ENCODE assay signal across 8 cellular contexts in the genomic region with DNA sequence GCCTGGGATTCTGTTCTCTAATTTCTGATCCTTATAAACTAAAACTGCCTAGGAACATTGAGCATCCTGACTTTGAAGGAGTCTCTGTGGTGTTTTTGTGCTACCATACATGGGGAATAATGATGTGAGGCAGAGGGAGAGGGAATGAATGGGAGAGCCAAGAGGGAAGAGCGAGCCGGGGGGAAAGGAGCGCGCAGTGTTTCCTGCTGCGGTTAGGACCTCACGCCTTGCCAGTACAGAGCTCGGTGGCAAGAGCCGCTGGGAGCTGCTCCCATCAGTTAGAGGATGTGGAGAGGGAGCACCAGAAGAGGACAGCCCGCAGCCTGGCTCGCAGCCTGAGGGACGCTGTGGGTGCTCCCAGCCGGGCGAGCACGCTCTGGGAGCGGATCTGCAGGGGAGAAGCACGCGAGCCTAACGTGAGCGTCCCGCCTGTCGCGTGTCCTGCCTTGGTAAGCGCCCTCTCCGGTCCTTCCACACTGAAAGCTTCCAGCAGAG.
DNase-seq lines count a peak whose midpoint lies in the region; ATAC-seq and TF ChIP-seq lines count a peak whose summit lies in the region.

No MANE protein-coding gene starts in this region.

- peak; percentile 3 for ATAC-seq in GM18907 (IDR thresholded peaks at IDR 0.05; ENCODE audit: unreplicated experiment)
- peak; percentile 0 for ATAC-seq in HG03565 (IDR thresholded peaks at IDR 0.05; ENCODE audit: unreplicated experiment)
- ATAC-seq in sciatic nerve: peak; percentile 73

- intact Hi-C loops in left ventricle myocardium inferior (cut with micrococcal nuclease) (no loop called here), sciatic nerve (cut with DNase I) (no loop called here), Calu3 (cut with micrococcal nuclease; ENCODE audit: unreplicated experiment) (no loop called here)

- H3K36me3 ChIP-seq in adipocyte (ENCODE audit: control insufficient read depth, insufficient read depth, low read length, severe bottlenecking) (no peaks in the 10 kb centered on the region), left ventricle myocardium inferior (no peaks in the 10 kb centered on the region)

- H3K4me1 ChIP-seq in adipocyte (ENCODE audit: control insufficient read depth, insufficient read depth, low read length): peaks cover 16% of the 10 kb centered on the region
- peaks cover 71% of the 10 kb centered on the region for H3K4me1 ChIP-seq in left ventricle myocardium inferior

- H3K27ac Mint-ChIP-seq in Calu3 (ENCODE audit: unreplicated experiment): no peak overlapping the region

- CTCF ChIA-PET in Calu3 (lab: Charles Lee): no interaction called here

- peaks cover 24% of the 10 kb centered on the region for H3K27me3 ChIP-seq in adipocyte (replicated peaks; ENCODE audit: control insufficient read depth, insufficient read depth, low read length)
- no peaks in the 10 kb centered on the region for H3K27me3 ChIP-seq in left ventricle myocardium inferior (ENCODE audit: low read depth)

- no peak overlapping the region for H3K9ac ChIP-seq in adipocyte (ENCODE audit: low read length)

- peak overlapping the region; percentile 73 for H3K4me3 ChIP-seq in adipocyte (ENCODE audit: low read length)
- peak overlapping the region; percentile 62 for H3K4me3 ChIP-seq in left ventricle myocardium inferior

- H3K4me3 Mint-ChIP-seq in Calu3 (ENCODE audit: low read depth, unreplicated experiment): no peak overlapping the region

- BruUV-seq in Calu3 (replicated peaks; lab: Mats Ljungman, UMichigan): no TSS peak

- in situ Hi-C loops in ACHN (cut with HindIII; ENCODE audit: low pct_ligation_motif_present, low pct_unique_long_range_greater_than_20kb, low sequenced_read_pairs): no loop called here

- no peaks in the 10 kb centered on the region for H3K9me3 ChIP-seq in adipocyte (ENCODE audit: control insufficient read depth, low read length)
- no peaks in the 10 kb centered on the region for H3K9me3 ChIP-seq in left ventricle myocardium inferior (replicated peaks)

- peak overlapping the region; percentile 90 for H3K27ac ChIP-seq in left ventricle myocardium inferior (replicated peaks)

- peaks cover 72% of the 10 kb centered on the region for H3K27me3 Mint-ChIP-seq in Calu3 (ENCODE audit: unreplicated experiment)

- no peak for TF ChIP-seq CTCF in left ventricle myocardium inferior (IDR thresholded peaks at IDR 0.05; ENCODE audit: borderline replicate concordance)
- no peak for TF ChIP-seq CTCF in Calu3 (IDR thresholded peaks at IDR 0.05; ENCODE audit: unreplicated experiment)

- no peaks in the 10 kb centered on the region for H3K9me3 Mint-ChIP-seq in Calu3 (ENCODE audit: low read depth, unreplicated experiment)

- DNase-seq in ACHN (peak; percentile 9), adipocyte (ENCODE audit: low read depth) (peak; percentile 51), left ventricle myocardium inferior (peak; percentile 71), sciatic nerve (ENCODE audit: low spot score) (no peak), D341Med (ENCODE audit: low spot score) (no peak), Calu3 (no peak)

- no peaks in the 10 kb centered on the region for H3K4me1 Mint-ChIP-seq in Calu3 (ENCODE audit: low read depth, unreplicated experiment)

- H3K36me3 Mint-ChIP-seq in Calu3 (ENCODE audit: insufficient read depth, unreplicated experiment): no peaks in the 10 kb centered on the region

Comparison
In these comparisons a context has a peak if more than half of its experiments do, and no peak if none do; other contexts are left out.
1. DNase-seq: peak in ACHN (single experiment), adipocyte (single experiment) and left ventricle myocardium inferior (single experiment); none in sciatic nerve (single experiment), D341Med (single experiment) and Calu3 (single experiment).
2. ATAC-seq: peak in every context shown above with its lines; median percentile 73 in sciatic nerve; 3 in GM18907; 0 in HG03565.